21 cellular contexts compared by ENCODE assay signal in genomic region chr10:106864031-106864430, GRCh38.
A peak's percentile ranks its signal among the peaks of the same experiment; 100 is the strongest.
DNase-seq lines count a peak whose midpoint lies in the region; ATAC-seq, FAIRE-seq and TF ChIP-seq lines count a peak whose summit lies in the region.
"Had no signal": no experiment of that assay in that cellular context is flagged by ENCODE, and none has a peak within 500 bp of the region (broad histone marks: within the 10 kb centered on the region; RNA-seq: fewer than 3 reads in every experiment).

No MANE protein-coding gene starts in this region.

- no peaks in the 10 kb centered on the region for H3K9me2 ChIP-seq in MM.1S (replicated peaks; ENCODE audit: insufficient read depth, low read length)

- no TSS peak for BruUV-seq in K562 (replicated peaks; lab: Mats Ljungman, UMichigan)

- no peaks in the 10 kb centered on the region for H3K36me3 ChIP-seq in GM06990 (ENCODE audit: control insufficient read depth, insufficient read depth, low read length)
- H3K36me3 ChIP-seq in MM.1S (replicated peaks; ENCODE audit: insufficient read depth, low read length) = no peaks in the 10 kb centered on the region
- H3K36me3 ChIP-seq in K562 (ENCODE audit: control insufficient read depth, insufficient read depth, low read length) = no peaks in the 10 kb centered on the region
- H3K36me3 ChIP-seq: BLaER1 had no signal

- H3K79me2 ChIP-seq in MM.1S (ENCODE audit: low read length) (no peaks in the 10 kb centered on the region), K562 (ENCODE audit: control insufficient read depth, insufficient read depth, low read length) (no peaks in the 10 kb centered on the region)

- in situ Hi-C loops in K562 (cut with MboI) = no loop called here

- 12% methylated on average over 8 of the region's 8 CpGs for WGBS in K562 (ENCODE audit: insufficient coverage, low coverage, missing lambda C conversion rate)

- no peak overlapping the region for H3K27ac Mint-ChIP-seq in activated CD8-positive, alpha-beta memory T cell treated with anti-CD3 and anti-CD28 coated beads, Interleukin-2, amount 10 ng/mL, durations not matched to agents 7 days and 5 days
- H3K27ac Mint-ChIP-seq: B cell; CD8-positive, alpha-beta T cell had no signal

- H3K9me3 Mint-ChIP-seq in activated CD8-positive, alpha-beta memory T cell treated with anti-CD3 and anti-CD28 coated beads, Interleukin-2, amount 10 ng/mL, durations not matched to agents 7 days and 5 days (ENCODE audit: low read depth) = peaks cover 5% of the 10 kb centered on the region

- no peak for TF ChIP-seq POLR2A in K562 (conservative IDR thresholded peaks at IDR 0.05)

- no peak; the same call in 2 of the 3 replicates for ATAC-seq in K562
- ATAC-seq in HG02642 (IDR thresholded peaks at IDR 0.05; ENCODE audit: poor library complexity, unreplicated experiment) = no peak
- ATAC-seq in activated CD8-positive, alpha-beta memory T cell treated with anti-CD3 and anti-CD28 coated beads, Interleukin-2, amount 10 ng/mL, durations not matched to agents 7 days and 5 days = no peak
- ATAC-seq: CD8-positive, alpha-beta T cell had no signal

- H3K4me1 ChIP-seq in MM.1S (ENCODE audit: low read length) (peaks cover 8% of the 10 kb centered on the region), K562 (replicated peaks in 1 of 2; ENCODE audit: control insufficient read depth in 2 of 2, insufficient read depth in 2 of 2, low read length in 2 of 2) (no peaks in the 10 kb centered on the region; a peak in 1 of 5 replicates)
- H3K4me1 ChIP-seq: Caco-2 had no signal

- H3K4me3 Mint-ChIP-seq in activated CD8-positive, alpha-beta memory T cell treated with anti-CD3 and anti-CD28 coated beads, Interleukin-2, amount 10 ng/mL, durations not matched to agents 7 days and 5 days = no peak overlapping the region
- H3K4me3 Mint-ChIP-seq: B cell; CD4-positive, CD25-positive, alpha-beta regulatory T cell; CD8-positive, alpha-beta T cell had no signal

- FAIRE-seq in K562 (lab: Jason Lieb, UNC) = no peak
- FAIRE-seq: A204.1, G401.6, GM12891, GM18507 had no signal

- TF ChIP-seq CTCF in GM06990 (IDR thresholded peaks at IDR 0.05; ENCODE audit: insufficient read depth, low read length, poor library complexity, severe bottlenecking) (no peak), MM.1S (IDR thresholded peaks at IDR 0.05; ENCODE audit: low read length) (no peak), K562 (IDR thresholded peaks at IDR 0.05 in 2 of 3, conservative IDR thresholded peaks at IDR 0.05 in 1 of 3; ENCODE audit: insufficient read depth in 2 of 3, low read depth in 1 of 3, low read length in 3 of 3) (no peak)

- H3K27me3 Mint-ChIP-seq in activated CD8-positive, alpha-beta memory T cell treated with anti-CD3 and anti-CD28 coated beads, Interleukin-2, amount 10 ng/mL, durations not matched to agents 7 days and 5 days = no peaks in the 10 kb centered on the region
- H3K27me3 Mint-ChIP-seq: B cell; CD4-positive, CD25-positive, alpha-beta regulatory T cell had no signal

- H4K20me1 ChIP-seq in MM.1S (ENCODE audit: insufficient read depth, low read length) = no peaks in the 10 kb centered on the region
- H4K20me1 ChIP-seq in K562 (replicated peaks; ENCODE audit: control insufficient read depth, insufficient read depth, low read length) = no peaks in the 10 kb centered on the region
- H4K20me1 ChIP-seq: BLaER1 had no signal

- intact Hi-C loops in K562 (cut with micrococcal nuclease) = no loop called here

- POLR2A ChIA-PET in K562 (lab: Yijun Ruan, JAX) = no interaction called here

- DNase-seq in GM06990 (ENCODE audit: extremely low read depth, insufficient read length) (peak; percentile 15), MM.1S (peak; percentile 62), K562 (ENCODE audit: extremely low read depth in 1 of 4, low spot score in 3 of 4) (no peak), NCI-H526 (lab: John Stamatoyannopoulos, UW) (no peak)
- DNase-seq in activated CD8-positive, alpha-beta memory T cell treated with anti-CD3 and anti-CD28 coated beads, Interleukin-2, amount 10 ng/mL, durations not matched to agents 7 days and 5 days = no peak
- DNase-seq: Caco-2; CD4-positive, CD25-positive, alpha-beta regulatory T cell; CD8-positive, alpha-beta T cell; DMS153; DND-41; GM23248; HCEC 1CT had no signal

- CTCF ChIA-PET in K562 (lab: Yijun Ruan, JAX; ENCODE audit: low intra/inter-chr PET ratio) = interaction anchor here (0.6 kb wide), 1 partner anchor 61 kb away, joined by 3 read pairs; no protein-coding TSS in a partner anchor
- CTCF ChIA-PET in activated CD8-positive, alpha-beta memory T cell treated with anti-CD3 and anti-CD28 coated beads, Interleukin-2, amount 10 ng/mL, durations not matched to agents 7 days and 5 days (lab: Charles Lee) = no interaction called here

- TF ChIP-seq EP300 in K562 (IDR thresholded peaks at IDR 0.05; ENCODE audit: low read length) = no peak

- H3K36me3 Mint-ChIP-seq in activated CD8-positive, alpha-beta memory T cell treated with anti-CD3 and anti-CD28 coated beads, Interleukin-2, amount 10 ng/mL, durations not matched to agents 7 days and 5 days = no peaks in the 10 kb centered on the region
- H3K36me3 Mint-ChIP-seq: CD4-positive, CD25-positive, alpha-beta regulatory T cell; CD8-positive, alpha-beta T cell had no signal

- H3K27ac ChIP-seq in MM.1S (ENCODE audit: low read length) (peak overlapping the region; percentile 74), K562 (ENCODE audit: extremely low read depth, low read depth, low read length) (no peak overlapping the region)
- H3K27ac ChIP-seq: 22Rv1, BLaER1, C4-2B, GM23248 had no signal

- no peaks in the 10 kb centered on the region for H3F3A ChIP-seq in MM.1S (ENCODE audit: insufficient read depth, low read length)

- H3K9ac ChIP-seq in MM.1S (ENCODE audit: low read length) = peak overlapping the region; percentile 38; the same call in 1 of the 2 replicates
- H3K9ac ChIP-seq in K562 (ENCODE audit: insufficient read depth in 1 of 2, low read depth in 2 of 2, low read length in 2 of 2) = no peak overlapping the region
- H3K9ac ChIP-seq: BLaER1, GM23248 had no signal

- H3K4me1 Mint-ChIP-seq in activated CD8-positive, alpha-beta memory T cell treated with anti-CD3 and anti-CD28 coated beads, Interleukin-2, amount 10 ng/mL, durations not matched to agents 7 days and 5 days = no peaks in the 10 kb centered on the region
- H3K4me1 Mint-ChIP-seq: B cell; CD4-positive, CD25-positive, alpha-beta regulatory T cell had no signal

- H3K9me1 ChIP-seq in K562 (ENCODE audit: control insufficient read depth, insufficient read depth, low read length) = no peaks in the 10 kb centered on the region

- no peaks in the 10 kb centered on the region for H3K9me3 ChIP-seq in MM.1S (replicated peaks; ENCODE audit: insufficient read depth, low read length)
- no peaks in the 10 kb centered on the region for H3K9me3 ChIP-seq in K562 (replicated peaks; ENCODE audit: control insufficient read depth, insufficient read depth, low read depth, low read length)
- H3K9me3 ChIP-seq: BLaER1, Caco-2 had no signal

- TF ChIP-seq RAD21 in K562 (CRISPR knock-in tag; conservative IDR thresholded peaks at IDR 0.05 in 1 of 2, IDR thresholded peaks at IDR 0.05 in 1 of 2) = no peak

- H3K4me3 ChIP-seq in GM06990 (replicated peaks; ENCODE audit: low read depth, low read length) = no peak overlapping the region
- peak overlapping the region; percentile 32 for H3K4me3 ChIP-seq in MM.1S (ENCODE audit: low read length)
- no peak overlapping the region for H3K4me3 ChIP-seq in K562
- H3K4me3 ChIP-seq: BLaER1, GM23248 had no signal

- peak overlapping the region; percentile 71 for H2AFZ ChIP-seq in MM.1S (ENCODE audit: low read length)
- H2AFZ ChIP-seq in K562 (ENCODE audit: low read depth, low read length) = peak overlapping the region; percentile 40; the same call in 1 of the 2 replicates
- H2AFZ ChIP-seq: GM23248 had no signal

- H3K4me2 ChIP-seq in MM.1S (ENCODE audit: low read depth, low read length) = peak overlapping the region; percentile 70
- H3K4me2 ChIP-seq in K562 (ENCODE audit: insufficient read depth, low read length) = no peak overlapping the region
- H3K4me2 ChIP-seq: BLaER1 had no signal

- H3K27me3 ChIP-seq in GM06990 (replicated peaks; ENCODE audit: control insufficient read depth, insufficient read depth, low read length) = no peaks in the 10 kb centered on the region
- H3K27me3 ChIP-seq in MM.1S (replicated peaks; ENCODE audit: insufficient read depth, low read length) = no peaks in the 10 kb centered on the region
- H3K27me3 ChIP-seq in K562 (ENCODE audit: control insufficient read depth in 2 of 2, insufficient read depth in 2 of 2, low read length in 2 of 2) = no peaks in the 10 kb centered on the region
- H3K27me3 ChIP-seq: BLaER1 had no signal

TF ChIP-seq in K562, 482 proteins besides CTCF, POLR2A, EP300 and RAD21 (continues in another document):
- TF ChIP-seq TCF15 (CRISPR knock-in tag; IDR thresholded peaks at IDR 0.05) (no peak), ELF1 (tag; IDR thresholded peaks at IDR 0.05) (no peak), PCBP1 (IDR thresholded peaks at IDR 0.05; ENCODE audit: low read depth, low read length, poor library complexity, severe bottlenecking) (no peak), BCL6 (CRISPR knock-in tag; IDR thresholded peaks at IDR 0.05) (no peak), RBM15 (IDR thresholded peaks at IDR 0.05; ENCODE audit: insufficient read depth, low read length) (no peak), SREBF2 (CRISPR knock-in tag; IDR thresholded peaks at IDR 0.05) (no peak), RUNX1 (IDR thresholded peaks at IDR 0.05; ENCODE audit: low read depth) (no peak), E2F6 (IDR thresholded peaks at IDR 0.05; ENCODE audit: borderline replicate concordance in 1 of 2, extremely low read depth in 1 of 2, insufficient read depth in 1 of 2, insufficient read length in 1 of 2, low read depth in 1 of 2, low read length in 1 of 2, poor library complexity in 1 of 2, severe bottlenecking in 1 of 2) (no peak)

Comparison
In these comparisons a context has a peak if more than half of its experiments do, and no peak if none do; other contexts are left out.
1. DNase-seq: peak in GM06990 (single experiment) and MM.1S (single experiment); none in K562 (0 of 4), NCI-H526 (0 of 2) and activated CD8-positive, alpha-beta memory T cell treated with anti-CD3 and anti-CD28 coated beads, Interleukin-2, amount 10 ng/mL, durations not matched to agents 7 days and 5 days (single experiment).